In the genomic region with DNA sequence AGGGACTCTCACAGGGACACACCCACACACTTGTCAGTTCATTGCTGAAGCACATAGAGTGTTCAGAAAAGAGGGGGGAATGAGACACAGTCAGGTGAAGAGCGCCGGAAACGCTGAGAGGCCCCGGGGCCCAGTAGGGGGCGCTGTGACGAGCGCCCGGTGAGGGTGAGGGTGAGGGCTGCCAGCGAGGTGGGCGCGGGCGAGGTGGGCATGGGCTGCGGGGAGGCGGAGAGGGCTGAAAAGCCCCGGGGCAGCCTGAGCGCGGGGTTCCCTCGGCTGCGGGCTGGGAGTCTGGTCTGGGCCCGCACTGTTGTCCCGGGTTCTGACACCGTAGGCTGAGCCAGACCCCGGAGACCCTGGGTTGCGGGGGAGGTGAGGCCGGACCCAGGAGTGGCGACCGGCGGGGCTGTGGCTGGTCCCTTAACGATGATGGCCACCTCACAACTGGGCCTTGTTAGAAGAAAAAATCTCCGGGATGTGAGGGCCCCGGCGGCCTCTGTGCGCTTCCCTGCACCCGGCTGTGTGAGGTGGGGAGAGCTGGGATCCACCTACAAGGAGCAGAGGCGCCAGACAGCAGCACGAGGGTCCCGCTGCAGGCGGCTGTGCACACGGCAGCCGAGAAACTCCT, we compare ENCODE assay signal across 8 cellular contexts.
A peak's percentile ranks its signal among the peaks of the same experiment; 100 is the strongest.
DNase-seq lines count a peak whose midpoint lies in the region; ATAC-seq and TF ChIP-seq lines count a peak whose summit lies in the region.

No MANE protein-coding gene starts in this region.

- no peaks in the 10 kb centered on the region for H3K36me3 ChIP-seq in WERI-Rb-1

- no peak overlapping the region for H3K4me3 ChIP-seq in AG04449 (ENCODE audit: low read depth, low read length)
- no peak overlapping the region for H3K4me3 ChIP-seq in GM12875 (ENCODE audit: low read depth, low read length)
- no peak overlapping the region for H3K4me3 ChIP-seq in WERI-Rb-1 (ENCODE audit: low read depth, low read length)

- intact Hi-C loops in posterior vena cava (cut with DNase I), result loop anchor here in 1 of 2 donors (5.0 kb wide), 1 partner anchor 358 kb away; no protein-coding TSS in a partner anchor

- TF ChIP-seq CTCF in AG04449 (IDR thresholded peaks at IDR 0.05; ENCODE audit: insufficient read depth, low read length, missing control alignments), result peak; percentile 18
- peak; percentile 71 for TF ChIP-seq CTCF in GM12875 (IDR thresholded peaks at IDR 0.05; ENCODE audit: borderline replicate concordance, insufficient read depth, low read depth, low read length)
- peak; percentile 45 for TF ChIP-seq CTCF in WERI-Rb-1 (IDR thresholded peaks at IDR 0.05; ENCODE audit: low read depth, low read length)

- no peaks in the 10 kb centered on the region for H3K9me3 ChIP-seq in WERI-Rb-1 (ENCODE audit: severe bottlenecking)

- no peak for DNase-seq in AG04449 (ENCODE audit: low read depth, low spot score)
- no peak for DNase-seq in WERI-Rb-1
- peak; percentile 57 for DNase-seq in islet precursor cell
- no peak for DNase-seq in posterior vena cava (ENCODE audit: low spot score)
- DNase-seq in superior temporal gyrus (ENCODE audit: extremely low spot score), result no peak

- H3K27me3 ChIP-seq in WERI-Rb-1 (ENCODE audit: insufficient read depth, low read depth, severe bottlenecking), result no peaks in the 10 kb centered on the region

- ATAC-seq in GM18867 (IDR thresholded peaks at IDR 0.05; ENCODE audit: unreplicated experiment) (no peak), GM18909 (IDR thresholded peaks at IDR 0.05; ENCODE audit: poor library complexity, unreplicated experiment) (no peak)

- CTCF ChIA-PET in AG04449 (lab: Yijun Ruan, JAX), result no interaction called here

- POLR2A ChIA-PET in AG04449 (lab: Yijun Ruan, JAX), result no interaction called here

- H3K27ac ChIP-seq in WERI-Rb-1, result no peak overlapping the region

Comparison
In these comparisons a context has a peak if more than half of its experiments do, and no peak if none do; other contexts are left out.
1. CTCF ChIP-seq: peak in every context shown above with its lines; median percentile 71 in GM12875; 45 in WERI-Rb-1; 18 in AG04449.